ENCODE assay signal across 26 cellular contexts in the genomic region with DNA sequence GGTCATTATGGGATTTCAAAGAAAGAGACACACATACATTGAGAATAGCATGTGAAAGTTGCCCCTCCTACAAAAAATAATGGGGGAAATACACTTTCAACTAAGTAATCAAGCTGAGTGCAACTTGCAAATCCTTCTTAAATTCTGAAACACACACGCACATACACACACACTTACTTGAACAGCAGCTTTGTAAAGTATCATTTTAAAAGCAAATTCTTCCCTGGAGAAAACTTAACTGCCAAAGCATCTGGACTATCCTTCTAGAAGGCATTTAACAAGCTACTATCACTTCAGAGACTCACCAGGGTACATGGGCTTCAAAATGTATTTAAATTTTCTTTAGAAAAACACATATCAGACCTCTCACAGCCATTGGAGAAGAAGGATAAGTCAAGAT. TPM values are rescaled to one million over a fixed set of nuclear protein-coding genes. Genes with fewer than 3 reads are reported as not detected.
"Had no signal": no experiment of that assay in that cellular context is flagged by ENCODE, and none has a peak within 500 bp of the region (broad histone marks: within the 10 kb centered on the region; RNA-seq: fewer than 3 reads in every experiment).

No MANE protein-coding gene starts in this region.

- H3K9me3 ChIP-seq: body of pancreas, heart right ventricle, neutrophil, ovary, prostate gland, right atrium auricular region, thyroid gland, upper lobe of right lung had no signal

- H3K4me3 ChIP-seq: body of pancreas, heart right ventricle, lung, ovary, prostate gland, right atrium auricular region, thyroid gland, upper lobe of right lung had no signal

- H3K27ac ChIP-seq: body of pancreas, neutrophil, ovary, prostate gland, thyroid gland, upper lobe of right lung had no signal

- H3K27me3 ChIP-seq: body of pancreas, heart right ventricle, ovary, right atrium auricular region, thyroid gland, upper lobe of right lung had no signal

- H3K4me1 ChIP-seq: prostate gland, thyroid gland, upper lobe of right lung had no signal

- DNase-seq: activated CD4-positive, alpha-beta memory T cell treated with anti-CD3 and anti-CD28 coated beads for 36 hours; activated CD4-positive, alpha-beta T cell treated with anti-CD3 and anti-CD28 coated beads for 48 hours; activated CD4-positive, CD25-positive, alpha-beta regulatory T cell; activated gamma-delta T cell; activated naive CD4-positive, alpha-beta T cell treated with anti-CD3 and anti-CD28 coated beads, Interleukin-2, amount 50 U/mL, for 16 hours; activated naive CD8-positive, alpha-beta T cell treated with anti-CD3 and anti-CD28 coated beads, Interleukin-2, amount 50 U/mL, for 24 hours; anterior cingulate cortex; body of pancreas; caudate nucleus; dermis blood vessel endothelial cell; effector memory CD4-positive, alpha-beta T cell; heart right ventricle; islet precursor cell; ovary; stimulated activated CD4-positive, alpha-beta T cell treated with anti-CD3 and anti-CD28 coated beads, Interleukin-12 subunit alpha, Interleukin-12 subunit beta, amount 100 ng/mL, for 4 hours; substantia nigra; SW 1271; T-helper 17 cell; thyroid gland; upper lobe of right lung had no signal

- ATAC-seq: activated naive CD8-positive, alpha-beta T cell treated with anti-CD3 and anti-CD28 coated beads, Interleukin-2, amount 50 U/mL, for 24 hours; body of pancreas; natural killer cell treated with Interleukin-12 subunit alpha and Interleukin-12 subunit beta and Interleukin-15 and Interleukin-18, amount 100 ng/mL, for 72 hours; T-helper 17 cell; upper lobe of right lung had no signal

- H3K36me3 ChIP-seq: heart right ventricle, neutrophil, ovary, prostate gland, right atrium auricular region, thyroid gland, upper lobe of right lung had no signal

RNA-seq across cellular contexts. Expression of a gene that starts 15.3 kb away (rescaled TPM):
- total RNA-seq: activated T-helper 1 cell treated with anti-CD3 and anti-CD28 coated beads, Interleukin-12 subunit alpha, Interleukin-12 subunit beta, Interleukin-2, Interleukin-4 antibody, amounts not matched to agents 30 ng/mL and 10 ng/mL and 1 ng/mL, durations not matched to agents 14 hours and 24 hours and 36 hours; natural killer cell treated with Interleukin-12 subunit alpha and Interleukin-12 subunit beta and Interleukin-15 and Interleukin-18, amount 100 ng/mL, for 72 hours had no signal
